ENCODE assay signal across 1 cellular context in the genomic region with DNA sequence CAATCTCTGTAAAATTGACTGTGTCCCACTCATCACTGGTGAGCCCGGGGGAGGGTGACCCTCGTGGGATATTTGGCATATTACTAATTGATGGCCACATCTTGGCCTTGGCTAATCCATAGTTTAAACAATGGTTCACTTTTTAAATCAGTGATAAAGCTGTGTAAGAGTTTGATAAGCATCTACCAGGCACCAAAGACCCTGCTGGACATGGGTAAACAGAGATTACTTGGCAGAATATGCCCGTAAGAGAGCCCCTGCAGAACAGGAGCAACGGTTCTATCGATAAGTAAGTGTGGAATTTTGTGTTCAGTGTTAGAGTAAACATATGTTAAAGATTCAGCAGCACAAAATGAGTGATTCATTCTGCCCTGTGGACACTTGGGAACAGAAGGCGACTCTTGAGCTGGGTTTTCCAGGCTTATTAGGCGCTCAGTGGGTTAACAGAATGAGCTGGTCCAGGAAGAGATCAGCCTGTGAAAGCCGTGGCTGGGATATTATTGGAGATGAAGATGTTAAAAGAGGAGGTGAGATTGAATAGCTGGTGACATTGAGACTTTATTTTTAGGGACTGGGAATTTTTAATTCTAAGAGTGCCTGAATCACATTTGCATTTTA.
TF ChIP-seq lines count a peak whose summit lies in the region.

No MANE protein-coding gene starts in this region.

TF ChIP-seq in IMR-90, 13 proteins besides CTCF, POLR2A, EP300 and RAD21 (continued from another document):
- TF ChIP-seq, protein P1, sequence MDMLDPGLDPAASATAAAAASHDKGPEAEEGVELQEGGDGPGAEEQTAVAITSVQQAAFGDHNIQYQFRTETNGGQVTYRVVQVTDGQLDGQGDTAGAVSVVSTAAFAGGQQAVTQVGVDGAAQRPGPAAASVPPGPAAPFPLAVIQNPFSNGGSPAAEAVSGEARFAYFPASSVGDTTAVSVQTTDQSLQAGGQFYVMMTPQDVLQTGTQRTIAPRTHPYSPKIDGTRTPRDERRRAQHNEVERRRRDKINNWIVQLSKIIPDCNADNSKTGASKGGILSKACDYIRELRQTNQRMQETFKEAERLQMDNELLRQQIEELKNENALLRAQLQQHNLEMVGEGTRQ (IDR thresholded peaks at IDR 0.05; ENCODE audit: low read depth, low read length), result no peak
- TF ChIP-seq RFX5 (IDR thresholded peaks at IDR 0.05; ENCODE audit: low read depth, low read length), result no peak
- TF ChIP-seq CEBPB (IDR thresholded peaks at IDR 0.05; ENCODE audit: low read depth, low read length), result no peak
- TF ChIP-seq MXI1 (IDR thresholded peaks at IDR 0.05; ENCODE audit: borderline replicate concordance, low read depth, low read length), result no peak
- TF ChIP-seq CHD1 (IDR thresholded peaks at IDR 0.05; ENCODE audit: low read depth, low read length), result no peak
- TF ChIP-seq BHLHE40 (IDR thresholded peaks at IDR 0.05; ENCODE audit: low read depth, low read length), result no peak
- no peak for TF ChIP-seq FOS (IDR thresholded peaks at IDR 0.05; ENCODE audit: low read depth, low read length)
- no peak for TF ChIP-seq SMC3 (IDR thresholded peaks at IDR 0.05; ENCODE audit: low read depth, low read length)
